In the genomic region with DNA sequence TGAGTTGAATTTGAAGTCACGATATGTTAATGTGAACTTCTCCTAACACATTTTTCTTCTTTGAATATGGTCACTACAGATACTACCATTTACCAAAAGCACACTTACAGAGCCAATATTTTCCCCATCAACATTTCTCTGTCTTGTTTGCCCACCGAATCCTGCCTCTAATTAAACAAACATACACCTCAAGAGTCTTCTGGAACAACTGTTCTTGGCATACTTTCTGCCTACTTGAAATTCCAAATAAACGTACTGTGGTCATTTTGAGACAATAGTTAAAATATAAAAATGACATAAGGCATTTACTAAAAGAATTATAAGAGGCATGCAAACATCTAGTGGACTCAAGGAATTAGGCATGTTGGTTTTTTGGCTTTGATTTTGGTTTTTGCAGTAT, we compare ENCODE assay signal across 1 cellular context.
TF ChIP-seq lines count a peak whose summit lies in the region.

No MANE protein-coding gene starts in this region.

TF ChIP-seq in GM23338, 12 proteins besides CTCF, POLR2A, EP300 and RAD21 (continued from another document):
- TF ChIP-seq, protein P1, sequence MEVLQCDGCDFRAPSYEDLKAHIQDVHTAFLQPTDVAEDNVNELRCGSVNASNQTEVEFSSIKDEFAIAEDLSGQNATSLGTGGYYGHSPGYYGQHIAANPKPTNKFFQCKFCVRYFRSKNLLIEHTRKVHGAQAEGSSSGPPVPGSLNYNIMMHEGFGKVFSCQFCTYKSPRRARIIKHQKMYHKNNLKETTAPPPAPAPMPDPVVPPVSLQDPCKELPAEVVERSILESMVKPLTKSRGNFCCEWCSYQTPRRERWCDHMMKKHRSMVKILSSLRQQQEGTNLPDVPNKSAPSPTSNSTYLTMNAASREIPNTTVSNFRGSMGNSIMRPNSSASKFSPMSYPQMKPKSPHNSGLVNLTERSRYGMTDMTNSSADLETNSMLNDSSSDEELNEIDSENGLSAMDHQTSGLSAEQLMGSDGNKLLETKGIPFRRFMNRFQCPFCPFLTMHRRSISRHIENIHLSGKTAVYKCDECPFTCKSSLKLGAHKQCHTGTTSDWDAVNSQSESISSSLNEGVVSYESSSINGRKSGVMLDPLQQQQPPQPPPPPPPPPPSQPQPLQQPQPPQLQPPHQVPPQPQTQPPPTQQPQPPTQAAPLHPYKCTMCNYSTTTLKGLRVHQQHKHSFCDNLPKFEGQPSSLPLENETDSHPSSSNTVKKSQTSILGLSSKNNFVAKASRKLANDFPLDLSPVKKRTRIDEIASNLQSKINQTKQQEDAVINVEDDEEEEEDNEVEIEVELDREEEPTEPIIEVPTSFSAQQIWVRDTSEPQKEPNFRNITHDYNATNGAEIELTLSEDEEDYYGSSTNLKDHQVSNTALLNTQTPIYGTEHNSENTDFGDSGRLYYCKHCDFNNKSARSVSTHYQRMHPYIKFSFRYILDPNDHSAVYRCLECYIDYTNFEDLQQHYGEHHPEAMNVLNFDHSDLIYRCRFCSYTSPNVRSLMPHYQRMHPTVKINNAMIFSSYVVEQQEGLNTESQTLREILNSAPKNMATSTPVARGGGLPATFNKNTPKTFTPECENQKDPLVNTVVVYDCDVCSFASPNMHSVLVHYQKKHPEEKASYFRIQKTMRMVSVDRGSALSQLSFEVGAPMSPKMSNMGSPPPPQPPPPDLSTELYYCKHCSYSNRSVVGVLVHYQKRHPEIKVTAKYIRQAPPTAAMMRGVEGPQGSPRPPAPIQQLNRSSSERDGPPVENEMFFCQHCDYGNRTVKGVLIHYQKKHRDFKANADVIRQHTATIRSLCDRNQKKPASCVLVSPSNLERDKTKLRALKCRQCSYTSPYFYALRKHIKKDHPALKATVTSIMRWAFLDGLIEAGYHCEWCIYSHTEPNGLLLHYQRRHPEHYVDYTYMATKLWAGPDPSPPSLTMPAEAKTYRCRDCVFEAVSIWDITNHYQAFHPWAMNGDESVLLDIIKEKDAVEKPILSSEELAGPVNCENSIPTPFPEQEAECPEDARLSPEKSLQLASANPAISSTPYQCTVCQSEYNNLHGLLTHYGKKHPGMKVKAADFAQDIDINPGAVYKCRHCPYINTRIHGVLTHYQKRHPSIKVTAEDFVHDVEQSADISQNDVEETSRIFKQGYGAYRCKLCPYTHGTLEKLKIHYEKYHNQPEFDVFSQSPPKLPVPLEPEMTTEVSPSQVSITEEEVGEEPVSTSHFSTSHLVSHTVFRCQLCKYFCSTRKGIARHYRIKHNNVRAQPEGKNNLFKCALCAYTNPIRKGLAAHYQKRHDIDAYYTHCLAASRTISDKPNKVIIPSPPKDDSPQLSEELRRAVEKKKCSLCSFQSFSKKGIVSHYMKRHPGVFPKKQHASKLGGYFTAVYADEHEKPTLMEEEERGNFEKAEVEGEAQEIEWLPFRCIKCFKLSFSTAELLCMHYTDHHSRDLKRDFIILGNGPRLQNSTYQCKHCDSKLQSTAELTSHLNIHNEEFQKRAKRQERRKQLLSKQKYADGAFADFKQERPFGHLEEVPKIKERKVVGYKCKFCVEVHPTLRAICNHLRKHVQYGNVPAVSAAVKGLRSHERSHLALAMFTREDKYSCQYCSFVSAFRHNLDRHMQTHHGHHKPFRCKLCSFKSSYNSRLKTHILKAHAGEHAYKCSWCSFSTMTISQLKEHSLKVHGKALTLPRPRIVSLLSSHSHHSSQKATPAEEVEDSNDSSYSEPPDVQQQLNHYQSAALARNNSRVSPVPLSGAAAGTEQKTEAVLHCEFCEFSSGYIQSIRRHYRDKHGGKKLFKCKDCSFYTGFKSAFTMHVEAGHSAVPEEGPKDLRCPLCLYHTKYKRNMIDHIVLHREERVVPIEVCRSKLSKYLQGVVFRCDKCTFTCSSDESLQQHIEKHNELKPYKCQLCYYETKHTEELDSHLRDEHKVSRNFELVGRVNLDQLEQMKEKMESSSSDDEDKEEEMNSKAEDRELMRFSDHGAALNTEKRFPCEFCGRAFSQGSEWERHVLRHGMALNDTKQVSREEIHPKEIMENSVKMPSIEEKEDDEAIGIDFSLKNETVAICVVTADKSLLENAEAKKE (CRISPR knock-in tag; IDR thresholded peaks at IDR 0.05): no peak
- TF ChIP-seq EZH2 (IDR thresholded peaks at IDR 0.05; ENCODE audit: low read depth, unreplicated experiment) (no peak), CREB1 (CRISPR knock-in tag; IDR thresholded peaks at IDR 0.05; ENCODE audit: low read depth) (no peak), ZNF331 (CRISPR knock-in tag; IDR thresholded peaks at IDR 0.05; ENCODE audit: low read depth) (no peak), POLR2AphosphoS5 (IDR thresholded peaks at IDR 0.05; ENCODE audit: low read depth) (no peak)
